ENCODE assay signal across 8 cellular contexts in the genomic region with DNA sequence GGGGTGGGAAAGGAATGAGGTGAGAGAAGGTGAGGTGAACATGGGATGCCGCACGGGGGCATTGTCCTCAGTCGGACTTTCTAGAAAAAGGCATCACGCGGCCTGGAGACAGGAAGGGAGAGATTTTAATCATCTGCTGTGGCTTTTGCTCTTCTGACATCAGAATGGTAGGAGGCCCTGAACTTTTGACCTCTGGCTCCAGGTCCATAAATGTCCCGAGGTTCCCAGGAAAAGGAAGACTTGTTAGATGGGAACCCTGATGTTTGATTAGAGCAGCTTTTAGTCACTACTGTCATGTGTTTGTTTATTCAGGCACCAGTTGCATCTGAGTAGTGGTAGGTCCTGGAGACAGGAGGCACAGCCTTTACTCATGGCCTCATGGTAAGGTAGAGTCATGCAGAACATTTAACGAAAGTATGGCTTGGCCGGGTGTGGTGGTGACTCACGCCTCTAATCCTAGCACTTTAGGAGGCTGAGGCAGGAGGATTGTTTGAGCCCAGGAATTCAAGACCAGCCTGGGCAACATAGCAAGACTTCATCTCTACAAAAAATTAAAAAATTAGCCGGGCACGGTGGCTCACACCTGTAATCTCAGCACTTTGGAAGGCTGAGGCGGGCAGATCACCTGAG.
A peak's percentile ranks its signal among the peaks of the same experiment; 100 is the strongest.
DNase-seq lines count a peak whose midpoint lies in the region; ATAC-seq lines count a peak whose summit lies in the region.

No MANE protein-coding gene starts in this region.

- H3K36me3 ChIP-seq in trophoblast cell (ENCODE audit: control insufficient read depth in 1 of 2, insufficient read depth in 2 of 2, low read length in 2 of 2) = peaks cover 6 to 11% of the 10 kb centered on the region in 2 experiments

- H3K79me2 ChIP-seq in trophoblast cell (ENCODE audit: control insufficient read depth, insufficient read depth, low read length, poor library complexity) = no peaks in the 10 kb centered on the region

- ATAC-seq in activated CD4-positive, alpha-beta T cell treated with anti-CD3 and anti-CD28 coated beads for 36 hours = peak; percentile 46
- ATAC-seq in HG02588 (IDR thresholded peaks at IDR 0.05; ENCODE audit: unreplicated experiment) (no peak), HG03460 (IDR thresholded peaks at IDR 0.05; ENCODE audit: unreplicated experiment) (no peak)

- no peak overlapping the region for H2BK5ac ChIP-seq in trophoblast cell (ENCODE audit: low read depth, low read length, poor library complexity)

- no peak overlapping the region for H3K14ac ChIP-seq in trophoblast cell (ENCODE audit: low read length)

- H3K27ac Mint-ChIP-seq in activated CD4-positive, alpha-beta T cell treated with anti-CD3 and anti-CD28 coated beads for 36 hours = peak overlapping the region; percentile 91

- H3K4me1 ChIP-seq in trophoblast cell (ENCODE audit: control insufficient read depth in 1 of 2, insufficient read depth in 2 of 2, low read length in 2 of 2) = peaks cover 12 to 16% of the 10 kb centered on the region in 2 experiments

- no peak overlapping the region for H4K8ac ChIP-seq in trophoblast cell (ENCODE audit: low read depth, low read length)

- no peak overlapping the region for H2AK5ac ChIP-seq in trophoblast cell (ENCODE audit: low read length)

- no peak overlapping the region for H2BK120ac ChIP-seq in trophoblast cell (ENCODE audit: insufficient read depth, low read length, poor library complexity)

- intact Hi-C loops in activated CD4-positive, alpha-beta T cell treated with anti-CD3 and anti-CD28 coated beads for 36 hours (cut with DNase I, micrococcal nuclease) = loop anchor here in 1 of 2 experiments (1.0 kb wide), 1 partner anchor 18 kb away; no protein-coding TSS in a partner anchor

- H3K4me1 Mint-ChIP-seq in activated CD4-positive, alpha-beta T cell treated with anti-CD3 and anti-CD28 coated beads for 36 hours = peaks cover 81% of the 10 kb centered on the region

- no peak overlapping the region for H2AFZ ChIP-seq in trophoblast cell (ENCODE audit: insufficient read depth, low read length, poor library complexity)

- no peak overlapping the region for H3K4me3 Mint-ChIP-seq in activated CD4-positive, alpha-beta T cell treated with anti-CD3 and anti-CD28 coated beads for 36 hours

- H3K4me2 ChIP-seq in trophoblast cell (ENCODE audit: low read length) = no peak overlapping the region

- no peaks in the 10 kb centered on the region for H3K27me3 ChIP-seq in trophoblast cell (ENCODE audit: insufficient read depth, low read length)

- peaks cover 4% of the 10 kb centered on the region for H3K79me1 ChIP-seq in trophoblast cell (ENCODE audit: low read length)

- no CpG with 5 or more reads among the region's 12 CpGs for WGBS in trophoblast cell (ENCODE audit: extremely low coverage, insufficient coverage, insufficient read length)

- no peak overlapping the region for H4K12ac ChIP-seq in trophoblast cell (ENCODE audit: low read depth, low read length)

- H3K9me3 Mint-ChIP-seq in activated CD4-positive, alpha-beta T cell treated with anti-CD3 and anti-CD28 coated beads for 36 hours (ENCODE audit: low read depth) = no peaks in the 10 kb centered on the region

- H3K27me3 Mint-ChIP-seq in activated CD4-positive, alpha-beta T cell treated with anti-CD3 and anti-CD28 coated beads for 36 hours = no peaks in the 10 kb centered on the region

- POLR2A ChIA-PET in activated CD4-positive, alpha-beta T cell treated with anti-CD3 and anti-CD28 coated beads for 36 hours (lab: Charles Lee) = no interaction called here

- H2BK12ac ChIP-seq in trophoblast cell (ENCODE audit: low read length) = no peak overlapping the region

- H3K4ac ChIP-seq in trophoblast cell (ENCODE audit: low read depth, low read length) = no peak overlapping the region

- H3K4me3 ChIP-seq in trophoblast cell (ENCODE audit: low read depth, low read length) = no peak overlapping the region

- H3K9me3 ChIP-seq in trophoblast cell (ENCODE audit: insufficient read depth, low read depth, low read length) = no peaks in the 10 kb centered on the region

- H3K27ac ChIP-seq in trophoblast cell (ENCODE audit: low read depth, low read length) = peak overlapping the region; percentile 7

- CTCF ChIA-PET in activated CD4-positive, alpha-beta T cell treated with anti-CD3 and anti-CD28 coated beads for 36 hours (lab: Charles Lee) = interaction anchor here (0.7 to 3.3 kb wide), 3 partner anchors 10 to 51 kb away, joined by 3 to 10 read pairs (median 3); no protein-coding TSS in a partner anchor

- no peak overlapping the region for H4K91ac ChIP-seq in trophoblast cell (ENCODE audit: low read depth, low read length)

- H3K23ac ChIP-seq in trophoblast cell (ENCODE audit: low read length) = no peak overlapping the region

- peak; percentile 71 for DNase-seq in activated CD4-positive, alpha-beta T cell treated with anti-CD3 and anti-CD28 coated beads for 36 hours
- DNase-seq in activated CD4-positive, alpha-beta T cell treated with anti-CD3 and anti-CD28 coated beads for 4 hours = no peak
- DNase-seq in LoVo (ENCODE audit: low spot score) (peak; percentile 57), amniotic epithelial cell (ENCODE audit: low read depth) (peak; percentile 83), trophoblast cell (peak; percentile 78 to 83), C1 segment of cervical spinal cord (lab: John Stamatoyannopoulos, UW) (no peak)

- H3K9ac ChIP-seq in trophoblast cell (ENCODE audit: low read length) = no peak overlapping the region

- peaks cover 17% of the 10 kb centered on the region for H3K36me3 Mint-ChIP-seq in activated CD4-positive, alpha-beta T cell treated with anti-CD3 and anti-CD28 coated beads for 36 hours (ENCODE audit: low read depth)

- no peak overlapping the region for H3K18ac ChIP-seq in trophoblast cell (ENCODE audit: low read length)

Comparison
In these comparisons a context has a peak if more than half of its experiments do, and no peak if none do; other contexts are left out.
1. DNase-seq: peak in activated CD4-positive, alpha-beta T cell treated with anti-CD3 and anti-CD28 coated beads for 36 hours (single experiment), LoVo (single experiment), amniotic epithelial cell (single experiment) and trophoblast cell (2 of 2); none in activated CD4-positive, alpha-beta T cell treated with anti-CD3 and anti-CD28 coated beads for 4 hours (0 of 2) and C1 segment of cervical spinal cord (0 of 14).